Comparison of ENCODE assay signal across 17 cellular contexts in genomic region chr1:218659911-218660677, GRCh38.
DNase-seq lines count a peak whose midpoint lies in the region; ATAC-seq and TF ChIP-seq lines count a peak whose summit lies in the region.
"Had no signal": no experiment of that assay in that cellular context is flagged by ENCODE, and none has a peak within 500 bp of the region (broad histone marks: within the 10 kb centered on the region; RNA-seq: fewer than 3 reads in every experiment).

No MANE protein-coding gene starts in this region.

- peak; percentile 42 for DNase-seq in MCF 10A (ENCODE audit: unreplicated experiment)
- DNase-seq in breast epithelium (ENCODE audit: low spot score in 2 of 2), result no peak
- DNase-seq in SW 1271 (lab: John Stamatoyannopoulos, UW), result peak; percentile 5 to 81
- no peak for DNase-seq in foreskin keratinocyte
- DNase-seq in smooth muscle cell (lab: John Stamatoyannopoulos, UW; ENCODE audit: unreplicated experiment), result no peak
- DNase-seq in NCI-H524 (lab: John Stamatoyannopoulos, UW), result no peak
- DNase-seq: activated CD4-positive, CD25-positive, alpha-beta regulatory T cell; Kasumi-1; left ventricle myocardium inferior; NCI-H1930; NCI-H82; stimulated activated CD8-positive, alpha-beta memory T cell treated with anti-CD3 and anti-CD28 coated beads, Interleukin-4, amount 100 ng/mL, for 48 hours; transverse colon had no signal

- no peaks in the 10 kb centered on the region for H3K9me3 ChIP-seq in breast epithelium
- H3K9me3 ChIP-seq in smooth muscle cell (replicated peaks; ENCODE audit: low read depth), result no peaks in the 10 kb centered on the region
- H3K9me3 ChIP-seq: left ventricle myocardium inferior, neutrophil, transverse colon had no signal

- no peaks in the 10 kb centered on the region for H4K20me1 ChIP-seq in smooth muscle cell (ENCODE audit: low read depth)

- no TSS peak for BruUV-seq in MCF 10A (replicated peaks; lab: Mats Ljungman, UMichigan)

- TF ChIP-seq POLR2A in breast epithelium (IDR thresholded peaks at IDR 0.05), result no peak

- H3K27ac Mint-ChIP-seq in MCF 10A (ENCODE audit: low read depth, unreplicated experiment), result peak overlapping the region; percentile 76

- H3K4me1 ChIP-seq in breast epithelium, result no peaks in the 10 kb centered on the region
- H3K4me1 ChIP-seq in foreskin keratinocyte, result peaks cover 47% of the 10 kb centered on the region
- peaks cover 23% of the 10 kb centered on the region for H3K4me1 ChIP-seq in smooth muscle cell (ENCODE audit: low read depth)
- H3K4me1 ChIP-seq: transverse colon had no signal

- H3F3A ChIP-seq in smooth muscle cell (ENCODE audit: low read depth), result peaks cover 4% of the 10 kb centered on the region

- no peaks in the 10 kb centered on the region for H3K27me3 ChIP-seq in breast epithelium
- H3K27me3 ChIP-seq in foreskin keratinocyte, result no peaks in the 10 kb centered on the region
- no peaks in the 10 kb centered on the region for H3K27me3 ChIP-seq in smooth muscle cell (ENCODE audit: low read depth)
- H3K27me3 ChIP-seq: neutrophil, transverse colon had no signal

- H3K36me3 ChIP-seq in breast epithelium, result no peaks in the 10 kb centered on the region
- no peaks in the 10 kb centered on the region for H3K36me3 ChIP-seq in smooth muscle cell (ENCODE audit: low read depth)
- H3K36me3 ChIP-seq: left ventricle myocardium inferior, neutrophil, transverse colon had no signal

- WGBS in smooth muscle cell (ENCODE audit: low lambda C conversion rate), result 22% methylated on average over 2 of the region's 2 CpGs

- no peaks in the 10 kb centered on the region for H3K27me3 Mint-ChIP-seq in MCF 10A (ENCODE audit: insufficient read depth, unreplicated experiment)

- H3K4me1 Mint-ChIP-seq in MCF 10A (ENCODE audit: insufficient read depth, unreplicated experiment), result peaks cover 50% of the 10 kb centered on the region

- ATAC-seq in foreskin keratinocyte (peak; percentile 4), GM18520 (IDR thresholded peaks at IDR 0.05; ENCODE audit: unreplicated experiment) (no peak), GM18909 (IDR thresholded peaks at IDR 0.05; ENCODE audit: poor library complexity, unreplicated experiment) (no peak)

- POLR2A ChIA-PET in MCF 10A (lab: Yijun Ruan, JAX), result interaction anchor here (0.5 to 2.0 kb wide), 8 partner anchors 16 to 321 kb away, joined by 3 to 7 read pairs (median 3); no protein-coding TSS in a partner anchor

- H3K4me3 Mint-ChIP-seq in MCF 10A (ENCODE audit: unreplicated experiment), result no peak overlapping the region

- CTCF ChIA-PET in MCF 10A (lab: Yijun Ruan, JAX), result interaction anchor here (2.0 kb wide), 1 partner anchor 315 kb away, joined by 7 read pairs; the partner anchor contains the start of gene TGFB2

- H3K79me2 ChIP-seq in smooth muscle cell (ENCODE audit: low read depth), result no peaks in the 10 kb centered on the region

- H3K9ac ChIP-seq in smooth muscle cell (ENCODE audit: low read depth), result peak overlapping the region; percentile 40

- TF ChIP-seq CTCF in MCF 10A (IDR thresholded peaks at IDR 0.05; ENCODE audit: unreplicated experiment) (no peak), breast epithelium (IDR thresholded peaks at IDR 0.05) (no peak), foreskin keratinocyte (conservative IDR thresholded peaks at IDR 0.05) (no peak), smooth muscle cell (IDR thresholded peaks at IDR 0.05; ENCODE audit: borderline replicate concordance, insufficient read depth, poor library complexity, severe bottlenecking) (no peak)

- H2AFZ ChIP-seq in smooth muscle cell (ENCODE audit: low read depth), result no peak overlapping the region

- no peaks in the 10 kb centered on the region for H3K9me3 Mint-ChIP-seq in MCF 10A (ENCODE audit: unreplicated experiment)

- intact Hi-C loops in MCF 10A (cut with micrococcal nuclease) (loop anchor here (5.0 kb wide), 1 partner anchor 313 kb away; the partner anchor contains the start of gene TGFB2), breast epithelium (cut with DNase I; ENCODE audit: low total_unique reads) (no loop called here)

- peak overlapping the region; percentile 73 for H3K4me2 ChIP-seq in smooth muscle cell

- H3K27ac ChIP-seq in breast epithelium (no peak overlapping the region), foreskin keratinocyte (peak overlapping the region; percentile 26), smooth muscle cell (ENCODE audit: low read depth) (peak overlapping the region; percentile 88)
- H3K27ac ChIP-seq: 22Rv1, left ventricle myocardium inferior, neutrophil, transverse colon had no signal

- H3K4me3 ChIP-seq in breast epithelium, result no peak overlapping the region
- no peak overlapping the region for H3K4me3 ChIP-seq in smooth muscle cell
- H3K4me3 ChIP-seq: left ventricle myocardium inferior, transverse colon had no signal

- H3K36me3 Mint-ChIP-seq in MCF 10A (ENCODE audit: insufficient read depth, unreplicated experiment), result no peaks in the 10 kb centered on the region

Comparison
In these comparisons a context has a peak if more than half of its experiments do, and no peak if none do; other contexts are left out.
1. DNase-seq: peak in MCF 10A (single experiment) and SW 1271 (2 of 2); none in breast epithelium (0 of 2), foreskin keratinocyte (0 of 2), smooth muscle cell (single experiment) and NCI-H524 (0 of 2).
2. H3K27ac ChIP-seq: peak in foreskin keratinocyte (single experiment) and smooth muscle cell (single experiment); none in breast epithelium (0 of 2).